In the genomic region with DNA sequence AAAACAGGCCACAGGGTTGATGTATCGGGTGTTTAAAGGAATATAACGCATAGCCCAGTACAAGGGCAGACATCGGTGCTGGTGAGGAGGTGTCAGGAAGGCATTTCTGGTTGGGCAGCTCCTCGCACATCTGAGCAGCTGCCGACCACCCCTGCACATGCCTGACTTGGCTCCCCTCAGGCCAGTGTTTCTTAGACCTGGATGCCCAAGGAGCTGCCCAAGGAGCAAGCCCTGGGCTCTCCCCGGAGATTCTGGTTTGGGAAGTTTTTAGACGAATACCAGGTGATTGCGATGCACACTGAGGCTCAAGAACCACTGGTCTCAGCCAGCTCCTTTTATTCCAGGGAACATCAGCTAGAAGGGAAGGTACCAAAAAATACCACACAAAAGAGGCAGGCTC, we compare ENCODE assay signal across 19 cellular contexts.
"Had no signal": no experiment of that assay in that cellular context is flagged by ENCODE, and none has a peak within 500 bp of the region (broad histone marks: within the 10 kb centered on the region; RNA-seq: fewer than 3 reads in every experiment).

No MANE protein-coding gene starts in this region.

- ATAC-seq: activated CD4-positive, CD25-positive, alpha-beta regulatory T cell treated with anti-CD3 and anti-CD28 coated beads, Interleukin-2, amount 50 U/mL, for 24 hours; esophagus mucosa; lower lobe of right lung; pancreas; upper lobe of right lung had no signal

- H3K36me3 Mint-ChIP-seq: activated naive CD4-positive, alpha-beta T cell treated with anti-CD3 and anti-CD28 coated beads, Interleukin-2, amount 50 U/mL, for 24 hours; naive B cell had no signal

- H3K27me3 ChIP-seq: adrenal gland, ascending aorta, brain microvascular endothelial cell, pancreas, spleen, upper lobe of right lung had no signal

- H3K9me3 Mint-ChIP-seq: activated CD4-positive, alpha-beta memory T cell treated with anti-CD3 and anti-CD28 coated beads, Interleukin-2, amount 10 ng/mL, durations not matched to agents 7 days and 5 days; activated CD4-positive, alpha-beta T cell treated with anti-CD3 and anti-CD28 coated beads, Interleukin-2, amount 10 ng/mL, durations not matched to agents 24 days and 14 days; activated naive CD4-positive, alpha-beta T cell treated with anti-CD3 and anti-CD28 coated beads, Interleukin-2, amount 50 U/mL, for 24 hours; naive B cell had no signal

- H3K9me3 ChIP-seq: adrenal gland, ascending aorta, lower lobe of right lung, pancreas, spleen, upper lobe of right lung had no signal

- H3K27ac ChIP-seq: adrenal gland, ascending aorta, brain microvascular endothelial cell, lower lobe of right lung, pancreas, spleen, upper lobe of right lung had no signal

- H3K4me3 Mint-ChIP-seq: activated CD4-positive, alpha-beta memory T cell treated with anti-CD3 and anti-CD28 coated beads, Interleukin-2, amount 10 ng/mL, durations not matched to agents 7 days and 5 days; activated CD4-positive, alpha-beta T cell treated with anti-CD3 and anti-CD28 coated beads, Interleukin-2, amount 10 ng/mL, durations not matched to agents 24 days and 14 days; activated naive CD4-positive, alpha-beta T cell treated with anti-CD3 and anti-CD28 coated beads, Interleukin-2, amount 50 U/mL, for 24 hours; naive B cell had no signal

- H3K27ac Mint-ChIP-seq: activated CD4-positive, alpha-beta memory T cell treated with anti-CD3 and anti-CD28 coated beads, Interleukin-2, amount 10 ng/mL, durations not matched to agents 7 days and 5 days; activated CD4-positive, alpha-beta T cell treated with anti-CD3 and anti-CD28 coated beads, Interleukin-2, amount 10 ng/mL, durations not matched to agents 24 days and 14 days; activated naive CD4-positive, alpha-beta T cell treated with anti-CD3 and anti-CD28 coated beads, Interleukin-2, amount 50 U/mL, for 24 hours had no signal

- H3K4me1 ChIP-seq: ascending aorta, pancreas had no signal

- H3K4me3 ChIP-seq: adrenal gland, ascending aorta, lower lobe of right lung, pancreas, spleen, upper lobe of right lung had no signal

- H3K27me3 Mint-ChIP-seq: activated CD4-positive, alpha-beta memory T cell treated with anti-CD3 and anti-CD28 coated beads, Interleukin-2, amount 10 ng/mL, durations not matched to agents 7 days and 5 days; activated CD4-positive, alpha-beta T cell treated with anti-CD3 and anti-CD28 coated beads, Interleukin-2, amount 10 ng/mL, durations not matched to agents 24 days and 14 days; activated naive CD4-positive, alpha-beta T cell treated with anti-CD3 and anti-CD28 coated beads, Interleukin-2, amount 50 U/mL, for 24 hours; naive B cell had no signal

- DNase-seq: activated CD4-positive, alpha-beta memory T cell treated with anti-CD3 and anti-CD28 coated beads, Interleukin-2, amount 10 ng/mL, durations not matched to agents 7 days and 5 days; activated CD4-positive, alpha-beta T cell treated with anti-CD3 and anti-CD28 coated beads, Interleukin-2, amount 10 ng/mL, durations not matched to agents 24 days and 14 days; activated effector memory CD4-positive, alpha-beta T cell treated with anti-CD3 and anti-CD28 coated beads, Interleukin-2, amount 50 U/mL, for 16 hours; adrenal gland; brain microvascular endothelial cell; central memory CD4-positive, alpha-beta T cell; effector memory CD4-positive, alpha-beta T cell; foreskin melanocyte; lower lobe of right lung; naive B cell; pancreas; spleen; stimulated activated CD4-positive, alpha-beta T cell treated with anti-CD3 and anti-CD28 coated beads, Interleukin-4, amount 100 ng/mL, for 1 hour; stimulated activated naive CD4-positive, alpha-beta T cell treated with Interleukin-2 at 50 U/mL for 16 hours; upper lobe of right lung had no signal
